In genomic region chr3:105747056-105747455, GRCh38 we compare ENCODE assay signal across 10 cellular contexts.
DNase-seq lines count a peak whose midpoint lies in the region; ATAC-seq and TF ChIP-seq lines count a peak whose summit lies in the region.
"Had no signal": no experiment of that assay in that cellular context is flagged by ENCODE, and none has a peak within 500 bp of the region (broad histone marks: within the 10 kb centered on the region; RNA-seq: fewer than 3 reads in every experiment).

No MANE protein-coding gene starts in this region.

- peak; percentile 54 for ATAC-seq in thoracic aorta (ENCODE audit: insufficient number of reproducible peaks, low FRiP score, low read depth)

- H3K27me3 ChIP-seq in adipocyte (replicated peaks; ENCODE audit: control insufficient read depth, insufficient read depth, low read length) = no peaks in the 10 kb centered on the region
- no peaks in the 10 kb centered on the region for H3K27me3 ChIP-seq in thoracic aorta (replicated peaks; ENCODE audit: insufficient read depth)
- H3K27me3 ChIP-seq: BE2C, SJSA1 had no signal

- H3K4me1 ChIP-seq in adipocyte (ENCODE audit: control insufficient read depth, insufficient read depth, low read length) = peaks cover 39% of the 10 kb centered on the region
- peaks cover 22 to 34% of the 10 kb centered on the region in 2 donors for H3K4me1 ChIP-seq in thoracic aorta (ENCODE audit: control insufficient read depth in 1 of 2, low read depth in 2 of 2)

- no peak for TF ChIP-seq CTCF in thoracic aorta (IDR thresholded peaks at IDR 0.05)

- peak overlapping the region; percentile 76 for H3K9ac ChIP-seq in adipocyte (ENCODE audit: low read length)

- H3K4me3 ChIP-seq in adipocyte (ENCODE audit: low read length) = peak overlapping the region; percentile 61
- H3K4me3 ChIP-seq in thoracic aorta = no peak overlapping the region
- H3K4me3 ChIP-seq: SJSA1 had no signal

- peaks cover 0 to 3% (median 0%) of the 10 kb centered on the region in 3 donors for H3K27me3 Mint-ChIP-seq in immature natural killer cell (ENCODE audit: low read depth in 3 of 3)

- H3K9me3 ChIP-seq in adipocyte (ENCODE audit: control insufficient read depth, low read length) (no peaks in the 10 kb centered on the region), thoracic aorta (no peaks in the 10 kb centered on the region)
- H3K9me3 ChIP-seq: BE2C, SJSA1 had no signal

- H3K4me3 Mint-ChIP-seq in immature natural killer cell = peak overlapping the region; percentile 45 to 82 (median 76)

- DNase-seq in activated CD8-positive, alpha-beta memory T cell treated with anti-CD3 and anti-CD28 coated beads, Interleukin-2, amount 50 U/mL, for 1 hour (ENCODE audit: extremely low read depth) = peak; percentile 17
- DNase-seq in activated CD8-positive, alpha-beta memory T cell treated with anti-CD3 and anti-CD28 coated beads, Interleukin-2, amount 50 U/mL, for 48 hours = no peak
- DNase-seq in adipocyte (ENCODE audit: low read depth) = peak; percentile 76
- peak; percentile 51 to 65 (median 54) for DNase-seq in immature natural killer cell
- DNase-seq in thoracic aorta (ENCODE audit: low spot score) = no peak
- DNase-seq in mucosa of gallbladder (ENCODE audit: low spot score) = no peak
- no peak for DNase-seq in H4 (ENCODE audit: low spot score)
- no peak for DNase-seq in iPS-NIHi11 (ENCODE audit: low spot score)
- DNase-seq: BE2C had no signal

- H3K36me3 ChIP-seq in adipocyte (ENCODE audit: control insufficient read depth, insufficient read depth, low read length, severe bottlenecking) (peaks cover 41% of the 10 kb centered on the region), thoracic aorta (no peaks in the 10 kb centered on the region)
- H3K36me3 ChIP-seq: SJSA1 had no signal

- H3K36me3 Mint-ChIP-seq in immature natural killer cell = peaks cover 13 to 29% (median 25%) of the 10 kb centered on the region in 3 donors

- no peaks in the 10 kb centered on the region for H3K9me3 Mint-ChIP-seq in immature natural killer cell

- peaks cover 69 to 94% of the 10 kb centered on the region in 2 donors for H3K4me1 Mint-ChIP-seq in immature natural killer cell

- peak overlapping the region in 1 of 2 donors; percentile 39 for H3K27ac ChIP-seq in thoracic aorta
- H3K27ac ChIP-seq: SJSA1 had no signal

- H3K27ac Mint-ChIP-seq in immature natural killer cell = peak overlapping the region; percentile 84 to 95 (median 93)

Comparison
In these comparisons a context has a peak if more than half of its experiments do, and no peak if none do; other contexts are left out.
1. DNase-seq: peak in activated CD8-positive, alpha-beta memory T cell treated with anti-CD3 and anti-CD28 coated beads, Interleukin-2, amount 50 U/mL, for 1 hour (single experiment), adipocyte (single experiment) and immature natural killer cell (3 of 3); none in activated CD8-positive, alpha-beta memory T cell treated with anti-CD3 and anti-CD28 coated beads, Interleukin-2, amount 50 U/mL, for 48 hours (single experiment), thoracic aorta (single experiment), mucosa of gallbladder (single experiment), H4 (single experiment) and iPS-NIHi11 (single experiment).